In the genomic region with DNA sequence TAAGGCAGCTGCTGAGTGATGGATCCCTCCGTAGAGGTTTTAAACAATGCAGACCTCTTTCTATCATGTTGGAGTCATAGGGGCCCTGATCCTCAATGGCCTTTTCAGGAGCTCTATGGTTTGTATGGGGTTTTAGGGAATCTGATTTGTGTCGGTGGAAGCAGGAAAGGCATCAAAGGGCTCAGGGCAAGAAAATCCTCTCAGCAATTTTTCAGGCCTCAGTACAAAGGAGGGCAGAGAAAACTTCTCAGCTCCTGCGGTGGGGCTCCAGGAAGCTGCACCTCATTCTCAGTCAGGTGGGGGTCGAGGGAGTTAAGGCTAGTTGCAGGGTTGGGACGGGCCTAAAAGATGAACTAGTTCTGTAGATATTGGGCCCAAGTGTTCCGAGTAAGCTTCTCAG, we compare ENCODE assay signal across 11 cellular contexts. TPM values are rescaled to one million over a fixed set of nuclear protein-coding genes. Genes with fewer than 3 reads are reported as not detected.
"Had no signal": no experiment of that assay in that cellular context is flagged by ENCODE, and none has a peak within 500 bp of the region (broad histone marks: within the 10 kb centered on the region; RNA-seq: fewer than 3 reads in every experiment).

No MANE protein-coding gene starts in this region.

- H3K27ac ChIP-seq: GM23248 had no signal

- H3K27ac Mint-ChIP-seq: GM23338, H9, HFFc6 had no signal

- H3K4me3 Mint-ChIP-seq: GM23338, H9, HFFc6 had no signal

- H3K9me3 Mint-ChIP-seq: GM23338, H9, HFFc6 had no signal

- DNase-seq: GM23248, GOT3, H7, H9, HCEC 1CT, HFFc6 had no signal

- H3K4me2 ChIP-seq: GM23338 had no signal

- H3K36me3 ChIP-seq: HAP-1 had no signal

- H3K9me3 ChIP-seq: HAP-1 had no signal

- H3K9ac ChIP-seq: GM23248 had no signal

- H3K4me1 ChIP-seq: HAP-1 had no signal

- ATAC-seq: HCT116 had no signal

- H3K4me3 ChIP-seq: GM23248, GM23338, HAP-1 had no signal

- H2AFZ ChIP-seq: GM23248, GM23338 had no signal

RNA-seq across cellular contexts. Expression of gene GLRA1, which starts 35.0 kb away (rescaled TPM):
- total RNA-seq: GM23248, GM23338, H1, H4, H7, H9, HFFc6 had no signal
- polyA plus RNA-seq: GM23248, GM23338, H1 had no signal
